Comparison of ENCODE assay signal across 22 cellular contexts in genomic region chr4:5955856-5956255, GRCh38.
DNase-seq lines count a peak whose midpoint lies in the region; FAIRE-seq and TF ChIP-seq lines count a peak whose summit lies in the region.
"Had no signal": no experiment of that assay in that cellular context is flagged by ENCODE, and none has a peak within 500 bp of the region (broad histone marks: within the 10 kb centered on the region; RNA-seq: fewer than 3 reads in every experiment).

No MANE protein-coding gene starts in this region.

- intact Hi-C loops in activated T-helper 2 cell treated with anti-CD3 and anti-CD28 coated beads, Interferon-gamma antibody, Interleukin-2, Interleukin-4, amounts not matched to agents 10 μg/mL and 5 μg/mL and 100 μg/mL, durations not matched to agents 14 hours and 24 hours and 36 hours (cut with micrococcal nuclease): no loop called here

- no peak overlapping the region for H3K27ac Mint-ChIP-seq in activated T-helper 2 cell treated with anti-CD3 and anti-CD28 coated beads, Interferon-gamma antibody, Interleukin-2, Interleukin-4, amounts not matched to agents 10 μg/mL and 5 μg/mL and 100 μg/mL, durations not matched to agents 14 hours and 24 hours and 36 hours
- H3K27ac Mint-ChIP-seq: naive thymus-derived CD4-positive, alpha-beta T cell; stimulated activated effector memory CD8-positive, alpha-beta T cell treated with anti-CD3 and anti-CD28 coated beads, Interleukin-12 subunit alpha, Interleukin-12 subunit beta, amount 100 ng/mL, for 72 hours had no signal

- H3K27me3 ChIP-seq in bronchial epithelial cell (ENCODE audit: control insufficient read depth, insufficient read depth, low read length): no peaks in the 10 kb centered on the region
- H3K27me3 ChIP-seq: cardiac muscle cell, ovary, right lobe of liver, thyroid gland had no signal

- no peaks in the 10 kb centered on the region for H3K36me3 Mint-ChIP-seq in activated T-helper 2 cell treated with anti-CD3 and anti-CD28 coated beads, Interferon-gamma antibody, Interleukin-2, Interleukin-4, amounts not matched to agents 10 μg/mL and 5 μg/mL and 100 μg/mL, durations not matched to agents 14 hours and 24 hours and 36 hours (ENCODE audit: low read depth)
- H3K36me3 Mint-ChIP-seq: naive thymus-derived CD4-positive, alpha-beta T cell; stimulated activated effector memory CD8-positive, alpha-beta T cell treated with anti-CD3 and anti-CD28 coated beads, Interleukin-12 subunit alpha, Interleukin-12 subunit beta, amount 100 ng/mL, for 72 hours had no signal

- DNase-seq in DMS53 (lab: John Stamatoyannopoulos, UW) (peak; percentile 88), GM18507 (ENCODE audit: extremely low spot score, insufficient read length, low read depth) (no peak), MV-4-11 (lab: John Stamatoyannopoulos, UW) (peak; percentile 17), bronchial epithelial cell (ENCODE audit: low read depth) (no peak), GDM1 (lab: John Stamatoyannopoulos, UW) (no peak)
- DNase-seq in stimulated activated naive CD4-positive, alpha-beta T cell (lab: John Stamatoyannopoulos, UW): no peak
- no peak for DNase-seq in activated CD4-positive, alpha-beta T cell treated with anti-CD3 and anti-CD28 coated beads, Interleukin-2, amount 50 U/mL, for 1 hour
- DNase-seq in activated T-helper 2 cell treated with anti-CD3 and anti-CD28 coated beads, Interferon-gamma antibody, Interleukin-2, Interleukin-4, amounts not matched to agents 10 μg/mL and 5 μg/mL and 100 μg/mL, durations not matched to agents 14 hours and 24 hours and 36 hours (ENCODE audit: low spot score): no peak
- DNase-seq: activated CD4-positive, CD25-positive, alpha-beta regulatory T cell treated with anti-CD3 and anti-CD28 coated beads, Interleukin-2, amount 50 U/mL, for 72 hours; GOT3; kidney glomerular epithelial cell; mesenchymal stem cell; naive thymus-derived CD4-positive, alpha-beta T cell; ovary; stimulated activated CD4-positive, alpha-beta T cell treated with anti-CD3 and anti-CD28 coated beads, Interleukin-15, amount 100 ng/mL, for 24 hours; T-helper 9 cell had no signal

- H3K4me3 Mint-ChIP-seq in activated T-helper 2 cell treated with anti-CD3 and anti-CD28 coated beads, Interferon-gamma antibody, Interleukin-2, Interleukin-4, amounts not matched to agents 10 μg/mL and 5 μg/mL and 100 μg/mL, durations not matched to agents 14 hours and 24 hours and 36 hours (ENCODE audit: low read depth): no peak overlapping the region
- H3K4me3 Mint-ChIP-seq: naive thymus-derived CD4-positive, alpha-beta T cell; stimulated activated effector memory CD8-positive, alpha-beta T cell treated with anti-CD3 and anti-CD28 coated beads, Interleukin-12 subunit alpha, Interleukin-12 subunit beta, amount 100 ng/mL, for 72 hours had no signal

- FAIRE-seq in GM18507 (lab: Jason Lieb, UNC) (peak; percentile 54), bronchial epithelial cell (lab: Jason Lieb, UNC) (peak; percentile 68)
- FAIRE-seq: frontal cortex, RCC 7860 had no signal

- peaks cover 5% of the 10 kb centered on the region for H3K4me1 Mint-ChIP-seq in activated T-helper 2 cell treated with anti-CD3 and anti-CD28 coated beads, Interferon-gamma antibody, Interleukin-2, Interleukin-4, amounts not matched to agents 10 μg/mL and 5 μg/mL and 100 μg/mL, durations not matched to agents 14 hours and 24 hours and 36 hours (ENCODE audit: low read depth)
- H3K4me1 Mint-ChIP-seq: stimulated activated effector memory CD8-positive, alpha-beta T cell treated with anti-CD3 and anti-CD28 coated beads, Interleukin-12 subunit alpha, Interleukin-12 subunit beta, amount 100 ng/mL, for 72 hours had no signal

- TF ChIP-seq CTCF in bronchial epithelial cell (IDR thresholded peaks at IDR 0.05; ENCODE audit: insufficient read depth, low read length, severe bottlenecking): no peak

- peaks cover 5% of the 10 kb centered on the region for H3K27me3 Mint-ChIP-seq in activated T-helper 2 cell treated with anti-CD3 and anti-CD28 coated beads, Interferon-gamma antibody, Interleukin-2, Interleukin-4, amounts not matched to agents 10 μg/mL and 5 μg/mL and 100 μg/mL, durations not matched to agents 14 hours and 24 hours and 36 hours (ENCODE audit: low read depth)

- no peaks in the 10 kb centered on the region for H3K9me3 Mint-ChIP-seq in activated T-helper 2 cell treated with anti-CD3 and anti-CD28 coated beads, Interferon-gamma antibody, Interleukin-2, Interleukin-4, amounts not matched to agents 10 μg/mL and 5 μg/mL and 100 μg/mL, durations not matched to agents 14 hours and 24 hours and 36 hours
- H3K9me3 Mint-ChIP-seq: stimulated activated effector memory CD8-positive, alpha-beta T cell treated with anti-CD3 and anti-CD28 coated beads, Interleukin-12 subunit alpha, Interleukin-12 subunit beta, amount 100 ng/mL, for 72 hours had no signal

- no peak overlapping the region for H3K4me3 ChIP-seq in bronchial epithelial cell (ENCODE audit: low read depth, low read length)
- H3K4me3 ChIP-seq: cardiac muscle cell, ovary, right lobe of liver, thyroid gland had no signal

- no peaks in the 10 kb centered on the region for H3K36me3 ChIP-seq in bronchial epithelial cell (ENCODE audit: control insufficient read depth, insufficient read depth, low read length)
- H3K36me3 ChIP-seq: cardiac muscle cell, ovary, right lobe of liver, thyroid gland had no signal

Comparison
In these comparisons a context has a peak if more than half of its experiments do, and no peak if none do; other contexts are left out.
1. DNase-seq: peak in DMS53 (single experiment) and MV-4-11 (single experiment); none in GM18507 (single experiment), bronchial epithelial cell (single experiment), GDM1 (single experiment), stimulated activated naive CD4-positive, alpha-beta T cell (0 of 6), activated CD4-positive, alpha-beta T cell treated with anti-CD3 and anti-CD28 coated beads, Interleukin-2, amount 50 U/mL, for 1 hour (single experiment) and activated T-helper 2 cell treated with anti-CD3 and anti-CD28 coated beads, Interferon-gamma antibody, Interleukin-2, Interleukin-4, amounts not matched to agents 10 μg/mL and 5 μg/mL and 100 μg/mL, durations not matched to agents 14 hours and 24 hours and 36 hours (single experiment).